Comparison of ENCODE assay signal across 24 cellular contexts in genomic region chr17:78266231-78266631, GRCh38. TPM values are rescaled to one million over a fixed set of nuclear protein-coding genes. Genes with fewer than 3 reads are reported as not detected.
DNase-seq lines count a peak whose midpoint lies in the region; ATAC-seq, FAIRE-seq and TF ChIP-seq lines count a peak whose summit lies in the region.
"Had no signal": no experiment of that assay in that cellular context is flagged by ENCODE, and none has a peak within 500 bp of the region (broad histone marks: within the 10 kb centered on the region; RNA-seq: fewer than 3 reads in every experiment).

No MANE protein-coding gene starts in this region.

- H3K27me3 ChIP-seq in right atrium auricular region, result no peaks in the 10 kb centered on the region
- H3K27me3 ChIP-seq in endodermal cell (ENCODE audit: control insufficient read depth, insufficient read depth, low read length, poor library complexity, severe bottlenecking), result no peaks in the 10 kb centered on the region

- DNase-seq in left cardiac atrium, result peak; percentile 25
- DNase-seq in right atrium auricular region (ENCODE audit: low spot score), result no peak
- DNase-seq in endodermal cell, result no peak
- DNase-seq in D341Med (ENCODE audit: low spot score), result no peak
- DNase-seq in RCC 7860 (ENCODE audit: low spot score), result no peak
- DNase-seq in CD1c-positive myeloid dendritic cell (ENCODE audit: extremely low spot score), result no peak
- DNase-seq in immature natural killer cell, result no peak
- DNase-seq: activated CD4-positive, alpha-beta T cell treated with anti-CD3 and anti-CD28 coated beads for 36 hours; activated effector memory CD4-positive, alpha-beta T cell treated with anti-CD3 and anti-CD28 coated beads, Interleukin-2, amount 50 U/mL, for 16 hours; Caco-2; central memory CD4-positive, alpha-beta T cell; effector memory CD4-positive, alpha-beta T cell; NCI-H1092; NCI-H2107; NCI-H526; SIG-M5; stimulated activated naive CD8-positive, alpha-beta T cell treated with anti-CD3 and anti-CD28 coated beads, Interleukin-15, Interleukin-2, amounts not matched to agents 100 U/mL and 50 U/mL, for 24 hours had no signal

- H3K9me3 Mint-ChIP-seq in endodermal cell, result no peaks in the 10 kb centered on the region
- no peaks in the 10 kb centered on the region for H3K9me3 Mint-ChIP-seq in nephron
- H3K9me3 Mint-ChIP-seq in immature natural killer cell, result no peaks in the 10 kb centered on the region
- H3K9me3 Mint-ChIP-seq: H9, memory B cell had no signal

- TF ChIP-seq CTCF in right atrium auricular region (IDR thresholded peaks at IDR 0.05) (no peak), endodermal cell (conservative IDR thresholded peaks at IDR 0.05) (no peak), nephron (IDR thresholded peaks at IDR 0.05; ENCODE audit: unreplicated experiment in 3 of 3) (no peak)

- H3K27ac ChIP-seq in right atrium auricular region (no peak overlapping the region), endodermal cell (ENCODE audit: low read depth, low read length) (no peak overlapping the region)
- H3K27ac ChIP-seq: KMS-11, neutrophil had no signal

- H3K9ac ChIP-seq in endodermal cell (ENCODE audit: extremely low read depth, low read length, poor library complexity, severe bottlenecking), result no peak overlapping the region
- H3K9ac ChIP-seq: KMS-11 had no signal

- no peaks in the 10 kb centered on the region for H3K27me3 Mint-ChIP-seq in endodermal cell (ENCODE audit: insufficient read depth)
- peaks cover under 1% of the 10 kb centered on the region for H3K27me3 Mint-ChIP-seq in nephron (ENCODE audit: low read depth)
- H3K27me3 Mint-ChIP-seq in immature natural killer cell (ENCODE audit: low read depth in 3 of 3), result peaks cover 0 to 5% (median 2%) of the 10 kb centered on the region in 3 donors
- H3K27me3 Mint-ChIP-seq: activated CD4-positive, alpha-beta T cell treated with anti-CD3 and anti-CD28 coated beads for 36 hours had no signal

- H3K36me3 ChIP-seq in right atrium auricular region (no peaks in the 10 kb centered on the region), endodermal cell (ENCODE audit: control insufficient read depth, insufficient read depth, low read length) (no peaks in the 10 kb centered on the region)
- H3K36me3 ChIP-seq: neutrophil had no signal

- peaks cover 0 to 13% of the 10 kb centered on the region in 2 donors for H3K4me1 ChIP-seq in right atrium auricular region
- peaks cover 31% of the 10 kb centered on the region for H3K4me1 ChIP-seq in endodermal cell (ENCODE audit: control insufficient read depth, insufficient read depth, low read length)

- 61 to 86% methylated on average over 2 to 6 of the region's 6 CpGs for WGBS in endodermal cell (ENCODE audit: insufficient coverage in 1 of 2, insufficient read length in 1 of 2), 2 experiments

- intact Hi-C loops in left cardiac atrium (cut with DNase I), result no loop called here

- H3K4me3 ChIP-seq in right atrium auricular region (no peak overlapping the region), endodermal cell (ENCODE audit: low read length) (no peak overlapping the region)

- ATAC-seq in left cardiac atrium, result peak in 1 of 2 donors; percentile 37
- ATAC-seq: activated CD4-positive, alpha-beta T cell treated with anti-CD3 and anti-CD28 coated beads for 36 hours; stimulated activated naive CD8-positive, alpha-beta T cell treated with anti-CD3 and anti-CD28 coated beads, Interleukin-15, Interleukin-2, amounts not matched to agents 100 U/mL and 50 U/mL, for 24 hours had no signal

- H3K4me3 Mint-ChIP-seq in endodermal cell (no peak overlapping the region), nephron (peak overlapping the region in 2 of 3 experiments; percentile 9 to 19), immature natural killer cell (no peak overlapping the region)
- H3K4me3 Mint-ChIP-seq: activated CD4-positive, alpha-beta T cell treated with anti-CD3 and anti-CD28 coated beads for 36 hours; H9; memory B cell had no signal

- no peak for FAIRE-seq in RCC 7860 (lab: Jason Lieb, UNC)

- no peaks in the 10 kb centered on the region for H3K36me3 Mint-ChIP-seq in endodermal cell (ENCODE audit: low read depth)
- H3K36me3 Mint-ChIP-seq in nephron (ENCODE audit: low read depth), result no peaks in the 10 kb centered on the region
- no peaks in the 10 kb centered on the region for H3K36me3 Mint-ChIP-seq in immature natural killer cell
- H3K36me3 Mint-ChIP-seq: memory B cell had no signal

- H3K27ac Mint-ChIP-seq in endodermal cell, result peak overlapping the region; percentile 10
- peak overlapping the region; percentile 93 to 99 (median 97) for H3K27ac Mint-ChIP-seq in nephron
- no peak overlapping the region for H3K27ac Mint-ChIP-seq in immature natural killer cell
- H3K27ac Mint-ChIP-seq: activated CD4-positive, alpha-beta T cell treated with anti-CD3 and anti-CD28 coated beads for 36 hours; memory B cell had no signal

- H3K9me3 ChIP-seq in right atrium auricular region (no peaks in the 10 kb centered on the region), endodermal cell (ENCODE audit: control insufficient read depth, low read length) (no peaks in the 10 kb centered on the region)
- H3K9me3 ChIP-seq: Caco-2, neutrophil had no signal

- H3K4me1 Mint-ChIP-seq in endodermal cell (peaks cover 45% of the 10 kb centered on the region), nephron (peaks cover 53% of the 10 kb centered on the region), immature natural killer cell (peaks cover 0 to 1% of the 10 kb centered on the region in 2 donors)

RNA-seq across cellular contexts. Expression of gene TMEM235, which starts 34.8 kb away (rescaled TPM):
- total RNA-seq in left cardiac atrium (not detected), right atrium auricular region (not detected), endodermal cell (under 1 TPM in 1 of 2 donors, not detected in 1; 0.33 TPM)
- not detected for polyA plus RNA-seq in endodermal cell (2013, experiment 1 of 2)
- polyA plus RNA-seq in endodermal cell (2013, experiment 2 of 2), result 0.33 TPM
- polyA plus RNA-seq in immature natural killer cell, result not detected
- total RNA-seq: activated CD4-positive, alpha-beta T cell treated with anti-CD3 and anti-CD28 coated beads for 36 hours; Caco-2; renal cortical epithelial cell; urinary bladder had no signal
- polyA plus RNA-seq: urinary bladder had no signal

RNA-seq across cellular contexts. Expression of gene BIRC5, which starts 52.2 kb away (rescaled TPM):
- total RNA-seq in left cardiac atrium (1 to 10 TPM in 1 of 2 donors, under 1 TPM in 1; 0.16 to 1.6 TPM), right atrium auricular region (1 to 10 TPM in 1 of 2 donors, not detected in 1; 3.7 TPM), endodermal cell (10 to 100 TPM; 59.7 to 89.6 TPM)
- polyA plus RNA-seq in endodermal cell (2013, experiment 1 of 2), result 113 TPM
- polyA plus RNA-seq in endodermal cell (2013, experiment 2 of 2), result 112 TPM
- polyA plus RNA-seq in immature natural killer cell, result 1 to 10 TPM; 3.6 to 5.5 (median 4.5) TPM

Comparison
In these comparisons a context has a peak if more than half of its experiments do, and no peak if none do; other contexts are left out.
1. H3K27ac Mint-ChIP-seq: peak in endodermal cell (single experiment) and nephron (3 of 3); none in immature natural killer cell (0 of 6).
2. H3K4me3 Mint-ChIP-seq: peak in nephron (2 of 3); none in endodermal cell (single experiment) and immature natural killer cell (0 of 5).
3. RNA of gene BIRC5, which starts 52.2 kb away (total RNA-seq): 59.7 to 89.6 TPM in endodermal cell; 3.7 TPM in right atrium auricular region and 0.16 to 1.6 TPM in left cardiac atrium; every median in the first group is over 10 times any median in the second.